Comparison of ENCODE assay signal across 9 cellular contexts in the genomic region with DNA sequence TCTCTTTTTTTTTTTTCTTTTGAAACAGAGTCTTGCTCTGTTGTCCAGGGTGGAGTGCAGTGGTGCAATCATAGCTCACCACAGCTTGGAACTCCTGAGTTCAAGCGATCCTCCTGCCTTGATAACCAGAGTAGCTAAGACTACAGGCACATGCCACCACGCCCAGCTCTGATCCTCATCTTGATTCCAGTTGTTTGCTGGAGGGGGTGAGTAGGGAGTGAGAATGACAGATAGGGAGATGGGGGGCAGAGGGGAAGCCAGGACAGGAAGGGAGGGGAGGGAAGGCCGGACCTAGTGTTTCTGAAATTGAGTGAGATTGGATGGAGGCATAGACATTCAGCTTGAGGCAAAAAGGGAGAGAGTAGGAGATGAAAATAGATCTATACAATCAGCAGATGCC. TPM values are rescaled to one million over a fixed set of nuclear protein-coding genes. Genes with fewer than 3 reads are reported as not detected.
"Had no signal": no experiment of that assay in that cellular context is flagged by ENCODE, and none has a peak within 500 bp of the region (broad histone marks: within the 10 kb centered on the region; RNA-seq: fewer than 3 reads in every experiment).

No MANE protein-coding gene starts in this region.

- H3K27ac ChIP-seq: GM23248 had no signal

- DNase-seq: GM23248, GOT3, H9, HCEC 1CT, IMR-90, KBM-7 had no signal

- H3K9ac ChIP-seq: GM23248 had no signal

- FAIRE-seq: H54, HTR-8/SVneo had no signal

- H3K4me3 ChIP-seq: GM23248 had no signal

- H2AFZ ChIP-seq: GM23248 had no signal

RNA-seq across cellular contexts. Expression of a gene that starts 25.2 kb away (rescaled TPM):
- total RNA-seq: HT-29, IMR-90 had no signal
- polyA plus RNA-seq: IMR-90 had no signal
